10 cellular contexts compared by ENCODE assay signal in the genomic region with DNA sequence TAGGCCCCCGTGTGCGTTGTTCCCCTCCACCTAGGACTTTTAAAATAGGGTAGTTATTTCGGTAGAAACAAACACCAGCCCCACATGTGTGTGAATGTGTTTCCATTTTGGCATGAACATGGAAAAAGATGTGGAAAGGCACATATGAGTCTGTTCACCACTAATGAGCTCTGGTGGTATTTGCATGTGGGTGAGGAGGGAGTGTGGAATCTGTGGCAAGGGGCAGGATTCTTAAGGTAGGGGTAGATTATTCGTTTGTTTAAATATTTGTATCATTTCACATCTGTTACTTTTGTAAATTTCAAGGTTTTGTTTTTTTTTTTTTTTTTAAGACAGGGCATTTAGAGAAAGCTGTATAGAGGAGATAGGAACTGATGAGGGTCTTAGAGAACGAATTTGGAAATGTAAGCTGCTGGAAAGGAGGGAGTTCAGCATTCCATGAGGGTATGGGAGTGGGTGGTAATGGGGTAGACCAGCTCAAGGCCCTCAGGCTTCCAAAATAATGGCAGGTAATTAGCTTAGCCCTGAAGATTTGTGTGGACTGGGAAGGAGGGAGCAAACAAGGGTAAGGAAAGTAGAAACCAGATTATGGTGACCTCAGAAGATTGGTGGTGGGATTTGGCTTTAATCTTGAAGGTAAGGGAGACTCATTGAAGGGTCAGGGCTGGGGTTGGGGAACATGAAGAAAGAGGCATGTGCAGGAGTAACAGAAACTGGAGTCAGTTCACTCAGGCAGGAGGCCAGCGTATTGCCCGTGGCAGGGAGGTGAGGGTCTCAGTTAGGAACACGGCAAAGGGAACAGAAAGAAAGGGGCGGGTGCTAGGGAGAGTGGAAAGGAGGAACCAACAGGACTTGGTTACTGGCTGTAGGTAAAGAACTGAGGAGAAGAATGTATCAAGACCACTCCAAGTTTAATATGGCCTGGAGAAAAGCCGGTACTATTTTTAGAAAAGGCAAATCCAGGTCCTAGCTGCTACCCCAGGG.
DNase-seq lines count a peak whose midpoint lies in the region; ATAC-seq and TF ChIP-seq lines count a peak whose summit lies in the region.
"Had no signal": no experiment of that assay in that cellular context is flagged by ENCODE, and none has a peak within 500 bp of the region (broad histone marks: within the 10 kb centered on the region; RNA-seq: fewer than 3 reads in every experiment).

No MANE protein-coding gene starts in this region.

- no peak overlapping the region for H3K4me3 Mint-ChIP-seq in T-helper 1 cell treated with Interleukin-12 subunit alpha and Interleukin-12 subunit beta and Interleukin-4 antibody, amounts not matched to agents 30 μg/mL and 1 μg/mL, for 36 hours
- H3K4me3 Mint-ChIP-seq in stimulated activated effector memory CD8-positive, alpha-beta T cell treated with anti-CD3 and anti-CD28 coated beads, Interleukin-12 subunit alpha, Interleukin-12 subunit beta, amount 100 ng/mL, for 72 hours = no peak overlapping the region
- H3K4me3 Mint-ChIP-seq: neural crest cell had no signal

- H3K27ac Mint-ChIP-seq in T-helper 1 cell treated with Interleukin-12 subunit alpha and Interleukin-12 subunit beta and Interleukin-4 antibody, amounts not matched to agents 30 μg/mL and 1 μg/mL, for 36 hours = peak overlapping the region; percentile 95
- H3K27ac Mint-ChIP-seq in stimulated activated effector memory CD8-positive, alpha-beta T cell treated with anti-CD3 and anti-CD28 coated beads, Interleukin-12 subunit alpha, Interleukin-12 subunit beta, amount 100 ng/mL, for 72 hours = peak overlapping the region; percentile 98

- ATAC-seq in stimulated activated effector memory CD8-positive, alpha-beta T cell treated with anti-CD3 and anti-CD28 coated beads, Interleukin-12 subunit alpha, Interleukin-12 subunit beta, amount 100 ng/mL, for 72 hours = no peak

- H3K4me2 ChIP-seq in hepatocyte (no peak overlapping the region), Karpas-422 (ENCODE audit: low read depth, low read length, poor library complexity, severe bottlenecking) (no peak overlapping the region)

- no peak overlapping the region for H3K27ac ChIP-seq in WERI-Rb-1
- peak overlapping the region; percentile 96 for H3K27ac ChIP-seq in hepatocyte
- no peak overlapping the region for H3K27ac ChIP-seq in Karpas-422 (ENCODE audit: low read length)

- H3K4me3 ChIP-seq in WERI-Rb-1 (ENCODE audit: low read depth, low read length) = no peak overlapping the region
- H3K4me3 ChIP-seq in hepatocyte = no peak overlapping the region
- no peak overlapping the region for H3K4me3 ChIP-seq in Karpas-422 (ENCODE audit: low read length)

- TF ChIP-seq CTCF in WERI-Rb-1 (IDR thresholded peaks at IDR 0.05; ENCODE audit: low read depth, low read length) (no peak), hepatocyte (IDR thresholded peaks at IDR 0.05; ENCODE audit: poor library complexity) (no peak)

- peaks cover 61% of the 10 kb centered on the region for H3K4me1 Mint-ChIP-seq in T-helper 1 cell treated with Interleukin-12 subunit alpha and Interleukin-12 subunit beta and Interleukin-4 antibody, amounts not matched to agents 30 μg/mL and 1 μg/mL, for 36 hours (ENCODE audit: low read depth)
- peaks cover 71% of the 10 kb centered on the region for H3K4me1 Mint-ChIP-seq in stimulated activated effector memory CD8-positive, alpha-beta T cell treated with anti-CD3 and anti-CD28 coated beads, Interleukin-12 subunit alpha, Interleukin-12 subunit beta, amount 100 ng/mL, for 72 hours

- H3K27me3 ChIP-seq in WERI-Rb-1 (ENCODE audit: insufficient read depth, low read depth, severe bottlenecking) (no peaks in the 10 kb centered on the region), hepatocyte (no peaks in the 10 kb centered on the region), Karpas-422 (ENCODE audit: low read length) (no peaks in the 10 kb centered on the region)

- 85% methylated on average over 10 of the region's 10 CpGs for WGBS in hepatocyte (ENCODE audit: low lambda C conversion rate, missing lambda C conversion rate)

- H3K9me3 ChIP-seq in WERI-Rb-1 (ENCODE audit: severe bottlenecking) (peaks cover 5% of the 10 kb centered on the region), hepatocyte (ENCODE audit: low read depth) (no peaks in the 10 kb centered on the region), Karpas-422 (ENCODE audit: low read length) (no peaks in the 10 kb centered on the region)

- no peaks in the 10 kb centered on the region for H3K36me3 ChIP-seq in WERI-Rb-1
- H3K36me3 ChIP-seq in hepatocyte (replicated peaks; ENCODE audit: insufficient read depth, low read depth) = no peaks in the 10 kb centered on the region
- H3K36me3 ChIP-seq in Karpas-422 (ENCODE audit: insufficient read depth, low read length) = no peaks in the 10 kb centered on the region

- no peak overlapping the region for H3K9ac ChIP-seq in Karpas-422 (ENCODE audit: low read length)

- H3K4me1 ChIP-seq in hepatocyte (ENCODE audit: insufficient read depth) (peaks cover 37% of the 10 kb centered on the region), Karpas-422 (ENCODE audit: low read length) (no peaks in the 10 kb centered on the region)

- H2AFZ ChIP-seq in hepatocyte (no peak overlapping the region), Karpas-422 (ENCODE audit: low read length) (no peak overlapping the region)

- H3K27me3 Mint-ChIP-seq in T-helper 1 cell treated with Interleukin-12 subunit alpha and Interleukin-12 subunit beta and Interleukin-4 antibody, amounts not matched to agents 30 μg/mL and 1 μg/mL, for 36 hours (ENCODE audit: low read depth) = no peaks in the 10 kb centered on the region

- H3K79me2 ChIP-seq in hepatocyte (no peaks in the 10 kb centered on the region), Karpas-422 (ENCODE audit: low read length) (no peaks in the 10 kb centered on the region)

- H3K9me3 Mint-ChIP-seq in T-helper 1 cell treated with Interleukin-12 subunit alpha and Interleukin-12 subunit beta and Interleukin-4 antibody, amounts not matched to agents 30 μg/mL and 1 μg/mL, for 36 hours = no peaks in the 10 kb centered on the region
- peaks cover 4% of the 10 kb centered on the region for H3K9me3 Mint-ChIP-seq in stimulated activated effector memory CD8-positive, alpha-beta T cell treated with anti-CD3 and anti-CD28 coated beads, Interleukin-12 subunit alpha, Interleukin-12 subunit beta, amount 100 ng/mL, for 72 hours
- H3K9me3 Mint-ChIP-seq: neural crest cell had no signal

- H3K9me2 ChIP-seq in hepatocyte (replicated peaks; ENCODE audit: insufficient read depth) = no peaks in the 10 kb centered on the region
- no peaks in the 10 kb centered on the region for H3K9me2 ChIP-seq in Karpas-422 (replicated peaks; ENCODE audit: insufficient read depth, low read length)

- no peaks in the 10 kb centered on the region for H3K36me3 Mint-ChIP-seq in T-helper 1 cell treated with Interleukin-12 subunit alpha and Interleukin-12 subunit beta and Interleukin-4 antibody, amounts not matched to agents 30 μg/mL and 1 μg/mL, for 36 hours (ENCODE audit: low read depth)
- H3K36me3 Mint-ChIP-seq in stimulated activated effector memory CD8-positive, alpha-beta T cell treated with anti-CD3 and anti-CD28 coated beads, Interleukin-12 subunit alpha, Interleukin-12 subunit beta, amount 100 ng/mL, for 72 hours = no peaks in the 10 kb centered on the region

- H4K20me1 ChIP-seq in hepatocyte (ENCODE audit: insufficient read depth, poor library complexity, severe bottlenecking) (no peaks in the 10 kb centered on the region), Karpas-422 (ENCODE audit: insufficient read depth, low read depth, low read length) (no peaks in the 10 kb centered on the region)

- DNase-seq in T-helper 1 cell = no peak
- peak; percentile 25 for DNase-seq in WERI-Rb-1
- no peak for DNase-seq in hepatocyte (ENCODE audit: low spot score)
- DNase-seq in stimulated activated effector memory CD8-positive, alpha-beta T cell treated with anti-CD3 and anti-CD28 coated beads, Interleukin-12 subunit alpha, Interleukin-12 subunit beta, amount 100 ng/mL, for 72 hours (ENCODE audit: low spot score in 2 of 2) = no peak
- DNase-seq in Karpas-422 = no peak
- DNase-seq in NCI-H446 treated with DMSO at 0.1 percent for 48 hours (lab: John Stamatoyannopoulos, UW) = no peak
- no peak for DNase-seq in DMS53 (lab: John Stamatoyannopoulos, UW)
- DNase-seq: NCI-H2171 had no signal
